31 cellular contexts compared by ENCODE assay signal in genomic region chr11:56852131-56852530, GRCh38.
"Had no signal": no experiment of that assay in that cellular context is flagged by ENCODE, and none has a peak within 500 bp of the region (broad histone marks: within the 10 kb centered on the region; RNA-seq: fewer than 3 reads in every experiment).

No MANE protein-coding gene starts in this region.

- ATAC-seq: activated CD4-positive, alpha-beta T cell treated with anti-CD3 and anti-CD28 coated beads for 36 hours; activated naive CD4-positive, alpha-beta T cell treated with anti-CD3 and anti-CD28 coated beads, Interleukin-2, amount 50 U/mL, for 72 hours; activated T-cell treated with anti-CD3 and anti-CD28 coated beads, Interleukin-2, amount 50 U/mL, for 72 hours; gastroesophageal sphincter had no signal

- H3K36me3 ChIP-seq: brain microvascular endothelial cell, cardiac muscle cell, colonic mucosa, esophagus muscularis mucosa, gastroesophageal sphincter had no signal

- FAIRE-seq: astrocyte, endometrium, endothelial cell of umbilical vein had no signal

- H3K4me3 ChIP-seq: cardiac muscle cell, colonic mucosa, esophagus muscularis mucosa, gastroesophageal sphincter had no signal

- H3K9me3 ChIP-seq: colonic mucosa, esophagus muscularis mucosa, gastroesophageal sphincter had no signal

- H3K27ac ChIP-seq: brain microvascular endothelial cell, cardiac muscle cell, colonic mucosa, esophagus muscularis mucosa, gastroesophageal sphincter had no signal

- H3K4me1 ChIP-seq: colonic mucosa, esophagus muscularis mucosa, gastroesophageal sphincter had no signal

- DNase-seq: activated CD4-positive, alpha-beta memory T cell treated with anti-CD3 and anti-CD28 coated beads, Interleukin-2, amount 10 ng/mL, durations not matched to agents 7 days and 5 days; activated CD4-positive, alpha-beta T cell treated with anti-CD3 and anti-CD28 coated beads for 36 hours; activated CD4-positive, alpha-beta T cell treated with anti-CD3 and anti-CD28 coated beads, Interleukin-2, amount 10 ng/mL, durations not matched to agents 7 days and 5 days; activated CD4-positive, alpha-beta T cell treated with anti-CD3 and anti-CD28 coated beads, Interleukin-2, amount 50 U/mL, for 4 hours; activated CD4-positive, CD25-positive, alpha-beta regulatory T cell; activated CD4-positive, CD25-positive, alpha-beta regulatory T cell treated with anti-CD3 and anti-CD28 coated beads, Interleukin-2, amount 50 U/mL, for 72 hours; activated CD8-positive, alpha-beta memory T cell treated with anti-CD3 and anti-CD28 coated beads, Interleukin-2, amount 50 U/mL, for 48 hours; activated gamma-delta T cell; activated naive CD4-positive, alpha-beta T cell; activated naive CD4-positive, alpha-beta T cell treated with anti-CD3 and anti-CD28 coated beads, Interleukin-2, amount 10 ng/mL, durations not matched to agents 7 days and 5 days; activated naive CD8-positive, alpha-beta T cell treated with anti-CD3 and anti-CD28 coated beads, Interleukin-2, amount 10 ng/mL, durations not matched to agents 7 days and 5 days; activated T-cell treated with anti-CD3 and anti-CD28 coated beads for 4 hours; activated T-cell treated with anti-CD3 and anti-CD28 coated beads, Interleukin-2, amount 50 U/mL, for 24 hours; activated T-cell treated with anti-CD3 and anti-CD28 coated beads, Interleukin-2, amount 50 U/mL, for 72 hours; amniotic stem cell; anterior cingulate cortex; brain microvascular endothelial cell; central memory CD4-positive, alpha-beta T cell; cerebellar nuclear complex; colonic mucosa; effector CD8-positive, alpha-beta T cell; erythroblast; foreskin melanocyte; T-helper 2 cell had no signal

- H3K27me3 ChIP-seq: brain microvascular endothelial cell, cardiac muscle cell, colonic mucosa, esophagus muscularis mucosa, gastroesophageal sphincter had no signal
